In the genomic region with DNA sequence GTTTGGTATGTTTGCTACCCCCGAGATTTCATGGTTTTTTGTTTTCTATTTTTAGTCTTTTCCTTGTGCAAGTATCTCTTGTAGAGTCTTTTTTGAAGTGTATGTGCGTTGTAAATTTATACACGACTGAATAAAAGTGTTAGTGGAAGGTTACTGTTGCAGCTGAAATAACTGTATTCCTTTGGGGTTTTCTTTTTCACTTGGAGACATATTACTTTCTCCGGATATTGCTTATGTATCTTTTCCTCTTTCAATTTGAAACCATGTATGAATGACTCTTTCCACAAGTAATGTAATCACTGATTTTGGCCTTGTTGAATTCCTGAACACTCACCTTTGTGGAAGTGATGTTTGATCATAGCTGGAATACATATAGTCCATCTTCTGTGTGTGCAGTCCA, we compare ENCODE assay signal across 8 cellular contexts. TPM values are rescaled to one million over a fixed set of nuclear protein-coding genes. Genes with fewer than 3 reads are reported as not detected.
DNase-seq lines count a peak whose midpoint lies in the region; ATAC-seq and TF ChIP-seq lines count a peak whose summit lies in the region.

No MANE protein-coding gene starts in this region.

- H3K27ac ChIP-seq in SK-N-MC (no peak overlapping the region), skeletal muscle tissue (ENCODE audit: low read depth, low read length) (peak overlapping the region; percentile 74)

- DNase-seq in H7 = no peak
- DNase-seq in SK-N-MC (ENCODE audit: low read depth, low spot score) = no peak
- no peak for DNase-seq in fibroblast of the aortic adventitia (ENCODE audit: low read depth)
- no peak for DNase-seq in kidney tubule cell (ENCODE audit: low spot score)
- no peak for DNase-seq in NCI-H510A treated with DMSO at 0.1 percent for 48 hours (lab: John Stamatoyannopoulos, UW)

- H3K4me3 ChIP-seq in H7 (ENCODE audit: insufficient read depth, low read depth, low read length) (peak overlapping the region; percentile 99), SK-N-MC (peak overlapping the region; percentile 79), fibroblast of the aortic adventitia (ENCODE audit: low read depth, low read length) (peak overlapping the region; percentile 89), skeletal muscle tissue (ENCODE audit: low read length in 3 of 3) (peak overlapping the region; percentile 89 to 92 (median 91))

- no peaks in the 10 kb centered on the region for H3K9me3 ChIP-seq in SK-N-MC (ENCODE audit: low read depth, low read length)
- no peaks in the 10 kb centered on the region for H3K9me3 ChIP-seq in skeletal muscle tissue (ENCODE audit: control insufficient read depth in 3 of 3, low read length in 3 of 3)

- TF ChIP-seq CTCF in fibroblast of the aortic adventitia (IDR thresholded peaks at IDR 0.05; ENCODE audit: insufficient read depth, low read length) = no peak

- H3K36me3 ChIP-seq in H7 (replicated peaks; ENCODE audit: control insufficient read depth, insufficient read depth, low read length) (no peaks in the 10 kb centered on the region), SK-N-MC (ENCODE audit: insufficient read depth, low read length) (peaks cover 27% of the 10 kb centered on the region), skeletal muscle tissue (ENCODE audit: control insufficient read depth in 3 of 3, insufficient read depth in 3 of 3, low read length in 3 of 3) (peaks cover 0 to 5% (median 4%) of the 10 kb centered on the region in 3 donors)

- H3K9ac ChIP-seq in SK-N-MC (ENCODE audit: insufficient read length) (peak overlapping the region; percentile 90), skeletal muscle tissue (ENCODE audit: low read depth in 1 of 3, low read length in 3 of 3) (peak overlapping the region; percentile 88 to 89 (median 88))

- H3K4me1 ChIP-seq in skeletal muscle tissue (ENCODE audit: control insufficient read depth in 3 of 3, insufficient read depth in 3 of 3, low read length in 3 of 3) = peaks cover 32 to 51% (median 33%) of the 10 kb centered on the region in 3 donors

- no peak for ATAC-seq in HG02798 (IDR thresholded peaks at IDR 0.05; ENCODE audit: poor library complexity, unreplicated experiment)
- ATAC-seq in HG02759 (IDR thresholded peaks at IDR 0.05; ENCODE audit: unreplicated experiment) = no peak

- H3K27me3 ChIP-seq in H7 (ENCODE audit: control insufficient read depth, insufficient read depth, low read length) = no peaks in the 10 kb centered on the region
- no peaks in the 10 kb centered on the region for H3K27me3 ChIP-seq in skeletal muscle tissue (ENCODE audit: control insufficient read depth in 3 of 3, insufficient read depth in 3 of 3, low read length in 3 of 3)

RNA-seq across cellular contexts. Expression of a gene that starts 1.0 kb away (rescaled TPM):
- total RNA-seq in H7 (2014; rRNA removed; shearing (Covaris generic)) = 35.4 and 37.5 TPM in 2 replicates
- 9.6 and 10.7 TPM in 2 replicates for total RNA-seq in fibroblast of the aortic adventitia (ENCODE audit: low replicate concordance)
- total RNA-seq in skeletal muscle tissue = 11.0 TPM

RNA-seq across cellular contexts. Expression of a gene that starts 1.1 kb away (rescaled TPM):
- total RNA-seq in H7 (2014; rRNA removed; shearing (Covaris generic)) = 32.8 and 34.6 TPM in 2 replicates
- total RNA-seq in fibroblast of the aortic adventitia (ENCODE audit: low replicate concordance) = 9.9 and 14.3 TPM in 2 replicates
- total RNA-seq in skeletal muscle tissue = 9.9 TPM
